8 cellular contexts compared by ENCODE assay signal in the genomic region with DNA sequence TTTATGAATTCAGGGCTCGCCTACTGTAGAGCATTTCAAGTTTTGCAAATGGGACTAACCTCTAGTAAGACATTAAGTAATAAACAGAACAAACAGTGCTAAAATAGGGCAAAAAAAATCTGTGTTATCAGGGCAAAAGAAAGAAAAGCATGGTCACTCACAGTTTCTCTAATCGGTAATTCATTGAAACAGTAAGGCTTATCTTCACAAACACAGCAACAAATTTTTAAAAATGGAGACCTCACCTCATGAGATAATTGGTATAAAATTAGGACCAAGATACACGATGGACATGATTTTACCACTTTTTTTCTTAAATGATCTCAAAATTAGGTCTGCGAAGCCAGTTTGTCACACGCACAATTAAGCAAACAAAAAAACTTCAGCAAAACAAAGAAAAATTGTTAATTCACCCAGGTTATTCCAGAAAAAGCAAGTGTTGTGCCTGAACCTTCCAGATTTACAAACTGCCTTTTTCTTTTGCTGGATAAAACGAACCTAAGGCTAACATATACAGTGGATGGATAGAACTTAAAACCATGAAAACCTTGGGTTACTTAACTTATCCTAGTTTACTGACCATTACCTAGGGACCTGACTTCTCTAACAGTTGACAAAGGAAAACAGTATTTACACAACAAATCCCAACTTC. TPM values are rescaled to one million over a fixed set of nuclear protein-coding genes. Genes with fewer than 3 reads are reported as not detected.
DNase-seq lines count a peak whose midpoint lies in the region; ATAC-seq, FAIRE-seq and TF ChIP-seq lines count a peak whose summit lies in the region.

No MANE protein-coding gene starts in this region.

- H3K27ac Mint-ChIP-seq in stimulated activated naive CD8-positive, alpha-beta T cell treated with anti-CD3 and anti-CD28 coated beads, Interleukin-15, Interleukin-2, amounts not matched to agents 100 ng/mL and 50 ng/mL, for 24 hours, result peak overlapping the region; percentile 92

- H3K4me3 ChIP-seq in bronchial epithelial cell (ENCODE audit: low read depth, low read length), result peak overlapping the region; percentile 82

- H3K4me1 Mint-ChIP-seq in stimulated activated naive CD8-positive, alpha-beta T cell treated with anti-CD3 and anti-CD28 coated beads, Interleukin-15, Interleukin-2, amounts not matched to agents 100 ng/mL and 50 ng/mL, for 24 hours (ENCODE audit: low read depth), result peaks cover 82% of the 10 kb centered on the region

- FAIRE-seq in bronchial epithelial cell (lab: Jason Lieb, UNC), result no peak

- peaks cover 4% of the 10 kb centered on the region for H3K36me3 ChIP-seq in bronchial epithelial cell (ENCODE audit: control insufficient read depth, insufficient read depth, low read length)

- no peak for TF ChIP-seq CTCF in bronchial epithelial cell (IDR thresholded peaks at IDR 0.05; ENCODE audit: insufficient read depth, low read length, severe bottlenecking)

- H3K36me3 Mint-ChIP-seq in stimulated activated naive CD8-positive, alpha-beta T cell treated with anti-CD3 and anti-CD28 coated beads, Interleukin-15, Interleukin-2, amounts not matched to agents 100 ng/mL and 50 ng/mL, for 24 hours (ENCODE audit: low read depth), result peaks cover 50% of the 10 kb centered on the region

- H3K9me3 Mint-ChIP-seq in stimulated activated naive CD8-positive, alpha-beta T cell treated with anti-CD3 and anti-CD28 coated beads, Interleukin-15, Interleukin-2, amounts not matched to agents 100 ng/mL and 50 ng/mL, for 24 hours, result no peaks in the 10 kb centered on the region

- peak overlapping the region; percentile 93 for H3K4me3 Mint-ChIP-seq in stimulated activated naive CD8-positive, alpha-beta T cell treated with anti-CD3 and anti-CD28 coated beads, Interleukin-15, Interleukin-2, amounts not matched to agents 100 ng/mL and 50 ng/mL, for 24 hours

- H3K27me3 ChIP-seq in bronchial epithelial cell (ENCODE audit: control insufficient read depth, insufficient read depth, low read length), result no peaks in the 10 kb centered on the region

- H3K27me3 Mint-ChIP-seq in stimulated activated naive CD8-positive, alpha-beta T cell treated with anti-CD3 and anti-CD28 coated beads, Interleukin-15, Interleukin-2, amounts not matched to agents 100 ng/mL and 50 ng/mL, for 24 hours, result no peaks in the 10 kb centered on the region

- DNase-seq in stimulated activated naive CD8-positive, alpha-beta T cell treated with anti-CD3 and anti-CD28 coated beads, Interleukin-15, Interleukin-2, amounts not matched to agents 100 U/mL and 50 U/mL, for 24 hours, result no peak
- DNase-seq in bronchial epithelial cell (ENCODE audit: low read depth) (no peak), midbrain (lab: John Stamatoyannopoulos, UW) (peak; percentile 55), NCI-H2029 (lab: John Stamatoyannopoulos, UW) (no peak), T1000 (lab: John Stamatoyannopoulos, UW) (no peak), NCI-H82 treated with DMSO at 0.1 percent for 48 hours (lab: John Stamatoyannopoulos, UW; ENCODE audit: unreplicated experiment) (no peak)
- no peak for DNase-seq in activated effector memory CD4-positive, alpha-beta T cell treated with Interleukin-2 at 50 U/mL for 16 hours

- no peak for ATAC-seq in stimulated activated naive CD8-positive, alpha-beta T cell treated with anti-CD3 and anti-CD28 coated beads, Interleukin-15, Interleukin-2, amounts not matched to agents 100 U/mL and 50 U/mL, for 24 hours

RNA-seq across cellular contexts. Expression of a gene that starts 1.4 kb away (rescaled TPM):
- 172 and 197 TPM in 2 replicates for total RNA-seq in bronchial epithelial cell
